8 cellular contexts compared by ENCODE assay signal in genomic region chr10:43287056-43288007, GRCh38. TPM values are rescaled to one million over a fixed set of nuclear protein-coding genes. Genes with fewer than 3 reads are reported as not detected.
DNase-seq lines count a peak whose midpoint lies in the region; ATAC-seq and TF ChIP-seq lines count a peak whose summit lies in the region.

No MANE protein-coding gene starts in this region.

- POLR2A ChIA-PET in activated CD4-positive, alpha-beta memory T cell treated with anti-CD3 and anti-CD28 coated beads for 36 hours (lab: Charles Lee), result no interaction called here

- H3K36me3 Mint-ChIP-seq in Calu3 (ENCODE audit: insufficient read depth, unreplicated experiment), result no peaks in the 10 kb centered on the region
- no peaks in the 10 kb centered on the region for H3K36me3 Mint-ChIP-seq in activated CD4-positive, alpha-beta memory T cell treated with anti-CD3 and anti-CD28 coated beads for 36 hours

- BruUV-seq in Calu3 (replicated peaks; lab: Mats Ljungman, UMichigan), result no TSS peak

- peak; percentile 86 for DNase-seq in Calu3
- DNase-seq in M059J (ENCODE audit: low read depth), result peak; percentile 74
- peak; percentile 81 for DNase-seq in activated CD4-positive, alpha-beta memory T cell treated with anti-CD3 and anti-CD28 coated beads for 36 hours
- DNase-seq in kidney glomerular epithelial cell (lab: John Stamatoyannopoulos, UW), result peak; percentile 37
- no peak for DNase-seq in esophagus muscularis mucosa (ENCODE audit: extremely low spot score)
- no peak for DNase-seq in AG20443 (ENCODE audit: low spot score)

- H3K36me3 ChIP-seq in esophagus muscularis mucosa, result no peaks in the 10 kb centered on the region

- peak; percentile 68 for ATAC-seq in GM21526 (IDR thresholded peaks at IDR 0.05; ENCODE audit: low FRiP score, unreplicated experiment)
- ATAC-seq in GM19328 (IDR thresholded peaks at IDR 0.05; ENCODE audit: unreplicated experiment), result no peak

- TF ChIP-seq EP300 in esophagus muscularis mucosa (IDR thresholded peaks at IDR 0.05), result no peak

- WGBS in esophagus muscularis mucosa, result 44% methylated on average over 10 of the region's 11 CpGs

- peaks cover 0 to 61% (median 3%) of the 10 kb centered on the region in 4 donors for H3K27me3 ChIP-seq in esophagus muscularis mucosa

- no peak overlapping the region for H3K27ac ChIP-seq in esophagus muscularis mucosa (replicated peaks in 1 of 4)

- intact Hi-C loops in Calu3 (cut with micrococcal nuclease; ENCODE audit: unreplicated experiment) (no loop called here), esophagus muscularis mucosa (cut with DNase I) (no loop called here)
- intact Hi-C loops in activated CD4-positive, alpha-beta memory T cell treated with anti-CD3 and anti-CD28 coated beads for 36 hours (cut with micrococcal nuclease), result loop anchor here (1.0 kb wide), 1 partner anchor 61 kb away; no protein-coding TSS in a partner anchor

- peaks cover 13% of the 10 kb centered on the region for H3K27me3 Mint-ChIP-seq in Calu3 (ENCODE audit: unreplicated experiment)
- no peaks in the 10 kb centered on the region for H3K27me3 Mint-ChIP-seq in activated CD4-positive, alpha-beta memory T cell treated with anti-CD3 and anti-CD28 coated beads for 36 hours

- peak overlapping the region; percentile 52 for H3K27ac Mint-ChIP-seq in Calu3 (ENCODE audit: unreplicated experiment)
- peak overlapping the region; percentile 75 for H3K27ac Mint-ChIP-seq in activated CD4-positive, alpha-beta memory T cell treated with anti-CD3 and anti-CD28 coated beads for 36 hours

- H3K9me3 Mint-ChIP-seq in Calu3 (ENCODE audit: low read depth, unreplicated experiment), result no peaks in the 10 kb centered on the region
- H3K9me3 Mint-ChIP-seq in activated CD4-positive, alpha-beta memory T cell treated with anti-CD3 and anti-CD28 coated beads for 36 hours, result no peaks in the 10 kb centered on the region

- no peak overlapping the region for H3K4me3 ChIP-seq in esophagus muscularis mucosa

- CTCF ChIA-PET in Calu3 (lab: Charles Lee), result no interaction called here
- CTCF ChIA-PET in activated CD4-positive, alpha-beta memory T cell treated with anti-CD3 and anti-CD28 coated beads for 36 hours (lab: Charles Lee), result interaction anchor here (1.4 to 2.0 kb wide), 3 partner anchors 12 to 85 kb away, joined by 3 to 8 read pairs (median 5); no protein-coding TSS in a partner anchor

- no peak for TF ChIP-seq POLR2A in esophagus muscularis mucosa (IDR thresholded peaks at IDR 0.05; ENCODE audit: low read depth)

- H3K4me1 Mint-ChIP-seq in Calu3 (ENCODE audit: low read depth, unreplicated experiment), result peaks cover 20% of the 10 kb centered on the region
- H3K4me1 Mint-ChIP-seq in activated CD4-positive, alpha-beta memory T cell treated with anti-CD3 and anti-CD28 coated beads for 36 hours (ENCODE audit: low read depth), result peaks cover 43% of the 10 kb centered on the region

- H3K4me1 ChIP-seq in esophagus muscularis mucosa, result no peaks in the 10 kb centered on the region

- TF ChIP-seq CTCF in Calu3 (IDR thresholded peaks at IDR 0.05; ENCODE audit: unreplicated experiment) (no peak), esophagus muscularis mucosa (IDR thresholded peaks at IDR 0.05) (no peak)

- peak overlapping the region; percentile 4 for H3K4me3 Mint-ChIP-seq in Calu3 (ENCODE audit: low read depth, unreplicated experiment)
- peak overlapping the region; percentile 10 for H3K4me3 Mint-ChIP-seq in activated CD4-positive, alpha-beta memory T cell treated with anti-CD3 and anti-CD28 coated beads for 36 hours

- no peaks in the 10 kb centered on the region for H3K9me3 ChIP-seq in esophagus muscularis mucosa

RNA-seq across cellular contexts. Expression of gene RASGEF1A, which starts 20.5 kb away (rescaled TPM):
- total RNA-seq in Calu3 (2022) (1.0 and 1.4 TPM in 2 replicates), esophagus muscularis mucosa (1 to 10 TPM in 2 of 4 donors, under 1 TPM in 2; 0.42 to 7.1 (median 1.0) TPM)
- not detected in 2 replicates for total RNA-seq in M059J (2014; rRNA removed; shearing (Covaris generic))
- 1 to 10 TPM; 1.2 to 1.9 TPM for total RNA-seq in activated CD4-positive, alpha-beta memory T cell treated with anti-CD3 and anti-CD28 coated beads for 36 hours

Comparison
In these comparisons a context has a peak if more than half of its experiments do, and no peak if none do; other contexts are left out.
1. DNase-seq: peak in Calu3 (single experiment), M059J (single experiment), activated CD4-positive, alpha-beta memory T cell treated with anti-CD3 and anti-CD28 coated beads for 36 hours (single experiment) and kidney glomerular epithelial cell (single experiment); none in esophagus muscularis mucosa (single experiment) and AG20443 (single experiment).